Comparison of ENCODE assay signal across 1 cellular context in genomic region chr17:21688293-21688949, GRCh38.
TF ChIP-seq lines count a peak whose summit lies in the region.

No MANE protein-coding gene starts in this region.

TF ChIP-seq in HCT116, 20 proteins besides CTCF, POLR2A, EP300 and RAD21 (continued from another document):
- no peak for TF ChIP-seq MAX (IDR thresholded peaks at IDR 0.05)
- TF ChIP-seq EZH2phosphoT487 (IDR thresholded peaks at IDR 0.05; ENCODE audit: borderline replicate concordance), result no peak
- no peak for TF ChIP-seq POLR2AphosphoS5 (IDR thresholded peaks at IDR 0.05; ENCODE audit: low read depth, low read length)
- no peak for TF ChIP-seq EGR1 (IDR thresholded peaks at IDR 0.05; ENCODE audit: low read depth)
- no peak for TF ChIP-seq ZBTB33 (IDR thresholded peaks at IDR 0.05; ENCODE audit: extremely low read depth, insufficient replicate concordance, low read length)
- no peak for TF ChIP-seq TCF7L2 (IDR thresholded peaks at IDR 0.05; ENCODE audit: borderline replicate concordance, extremely low read depth, insufficient read depth, insufficient read length)
TF ChIP-seq in HCT116: peak in this region for 0.
